Comparison of ENCODE assay signal across 1 cellular context in genomic region chr9:131051592-131052517, GRCh38.
TF ChIP-seq lines count a peak whose summit lies in the region.

No MANE protein-coding gene starts in this region.

TF ChIP-seq in HEK293, 187 proteins besides CTCF, POLR2A, EP300 and RAD21 (continued from another document):
- no peak for TF ChIP-seq ZNF704 (tag by site-specific recombination; IDR thresholded peaks at IDR 0.05)
- TF ChIP-seq EGR2 (tag by site-specific recombination; IDR thresholded peaks at IDR 0.05; ENCODE audit: low read depth) = peak; percentile 61
- TF ChIP-seq OVOL3 (tag by site-specific recombination; IDR thresholded peaks at IDR 0.05) = no peak
- no peak for TF ChIP-seq ZNF350 (tag by site-specific recombination; IDR thresholded peaks at IDR 0.05)
- 0 out of 2 replicates have a peak, but pooled peaks have one; percentile 18 for TF ChIP-seq PRDM1 (tag by site-specific recombination; IDR thresholded peaks at IDR 0.05)
- TF ChIP-seq ZNF121 (tag by site-specific recombination; IDR thresholded peaks at IDR 0.05) = no peak
- TF ChIP-seq ZNF341 (tag by site-specific recombination; IDR thresholded peaks at IDR 0.05; ENCODE audit: low read depth) = no peak
- TF ChIP-seq SCRT2 (tag by site-specific recombination; IDR thresholded peaks at IDR 0.05) = no peak
- TF ChIP-seq WT1 (tag by site-specific recombination; IDR thresholded peaks at IDR 0.05) = no peak
- no peak for TF ChIP-seq ZNF155 (tag by site-specific recombination; IDR thresholded peaks at IDR 0.05)
- TF ChIP-seq ZNF530 (tag by site-specific recombination; IDR thresholded peaks at IDR 0.05; ENCODE audit: low read depth) = no peak
- TF ChIP-seq ZSCAN23 (tag by site-specific recombination; IDR thresholded peaks at IDR 0.05) = no peak
- no peak for TF ChIP-seq ZNF580 (tag by site-specific recombination; IDR thresholded peaks at IDR 0.05)
- no peak for TF ChIP-seq ZNF10 (tag by site-specific recombination; IDR thresholded peaks at IDR 0.05)
- peak; percentile 63 for TF ChIP-seq ZFHX2 (tag by site-specific recombination; conservative IDR thresholded peaks at IDR 0.05)
